1 cellular context compared by ENCODE assay signal in genomic region chr7:123966936-123967335, GRCh38.
TF ChIP-seq lines count a peak whose summit lies in the region.

No MANE protein-coding gene starts in this region.

TF ChIP-seq in GM23338, 12 proteins besides CTCF, POLR2A, EP300 and RAD21 (continued from another document):
- TF ChIP-seq ZNF462 (CRISPR knock-in tag; IDR thresholded peaks at IDR 0.05), result no peak
